ENCODE assay signal across 8 cellular contexts in genomic region chr19:46856062-46857022, GRCh38. TPM values are rescaled to one million over a fixed set of nuclear protein-coding genes. Genes with fewer than 3 reads are reported as not detected.
DNase-seq lines count a peak whose midpoint lies in the region; ATAC-seq and TF ChIP-seq lines count a peak whose summit lies in the region.

No MANE protein-coding gene starts in this region.

- DNase-seq in GM13977 (ENCODE audit: low spot score) (peak; percentile 90), NCI-H748 (lab: John Stamatoyannopoulos, UW; ENCODE audit: unreplicated experiment) (peak; percentile 98), dedifferentiated amniotic fluid mesenchymal stem cell (ENCODE audit: extremely low spot score) (peak; percentile 94), left lobe of liver (ENCODE audit: low spot score) (peak; percentile 97)
- peak; percentile 90 for DNase-seq in activated CD4-positive, alpha-beta T cell treated with anti-CD3 and anti-CD28 coated beads, Interleukin-2, amount 50 U/mL, for 1 hour
- peak; percentile 88 for DNase-seq in stimulated activated CD4-positive, alpha-beta T cell treated with anti-CD3 and anti-CD28 coated beads, Interleukin-2, amount 100 ng/mL, for 4 hours (ENCODE audit: low read depth)

- in situ Hi-C loops in GM13977 (cut with MboI; ENCODE audit: low pct_unique_long_range_greater_than_20kb, low sequenced_read_pairs, unreplicated experiment) = loop anchor here (10.0 kb wide), 1 partner anchor 128 kb away; no protein-coding TSS in a partner anchor

- peak; percentile 93 for TF ChIP-seq CTCF in GM13977 (IDR thresholded peaks at IDR 0.05; ENCODE audit: extremely low read depth, insufficient read depth, missing control alignments)

- ATAC-seq in HG03159 (IDR thresholded peaks at IDR 0.05; ENCODE audit: unreplicated experiment) (peak; percentile 50), left lobe of liver (peak; percentile 65), HG02970 (IDR thresholded peaks at IDR 0.05; ENCODE audit: low FRiP score, unreplicated experiment) (no peak)

RNA-seq across cellular contexts. Expression of gene ARHGAP35, which starts 4.5 kb away (rescaled TPM):
- 56.9 TPM for total RNA-seq in left lobe of liver

RNA-seq across cellular contexts. Expression of gene AP2S1, which starts 5.7 kb away (rescaled TPM):
- 89.1 TPM for total RNA-seq in left lobe of liver
